In the genomic region with DNA sequence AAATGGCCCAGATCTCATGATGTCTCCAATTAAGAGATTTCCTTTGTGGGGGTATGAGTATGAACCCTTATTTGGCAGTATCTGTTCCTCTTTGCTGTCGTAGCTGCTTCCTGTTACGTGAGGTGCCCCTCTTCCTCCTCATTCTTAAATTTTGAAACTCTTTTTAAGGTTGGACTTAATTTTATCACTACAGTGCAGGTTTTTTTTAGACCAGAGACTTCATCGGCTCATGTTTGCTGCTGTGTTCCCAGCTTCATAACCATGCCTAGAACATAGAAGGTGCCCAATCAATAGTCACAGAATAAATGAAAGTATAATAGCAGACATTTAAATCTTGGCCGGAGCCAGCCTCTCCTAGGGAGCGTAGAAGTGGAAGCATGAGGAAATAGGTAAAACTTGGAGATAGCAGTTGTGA, we compare ENCODE assay signal across 9 cellular contexts. TPM values are rescaled to one million over a fixed set of nuclear protein-coding genes. Genes with fewer than 3 reads are reported as not detected.
A peak's percentile ranks its signal among the peaks of the same experiment; 100 is the strongest.
DNase-seq lines count a peak whose midpoint lies in the region; ATAC-seq and TF ChIP-seq lines count a peak whose summit lies in the region.
"Had no signal": no experiment of that assay in that cellular context is flagged by ENCODE, and none has a peak within 500 bp of the region (broad histone marks: within the 10 kb centered on the region; RNA-seq: fewer than 3 reads in every experiment).

No MANE protein-coding gene starts in this region.

- ATAC-seq in GM21515 (IDR thresholded peaks at IDR 0.05; ENCODE audit: unreplicated experiment): peak; percentile 49
- ATAC-seq: K562 had no signal

- TF ChIP-seq CTCF in GM12864 (IDR thresholded peaks at IDR 0.05; ENCODE audit: low read depth, low read length, missing control alignments) (no peak), KMS-11 (conservative IDR thresholded peaks at IDR 0.05; ENCODE audit: low read depth, low read length) (no peak), RWPE1 (conservative IDR thresholded peaks at IDR 0.05; ENCODE audit: low read depth) (no peak), testis (IDR thresholded peaks at IDR 0.05) (no peak)

- TF ChIP-seq POLR2A in testis (IDR thresholded peaks at IDR 0.05): no peak

- H3K4me1 ChIP-seq in KMS-11 (ENCODE audit: low read depth, poor library complexity, severe bottlenecking): peaks cover 30% of the 10 kb centered on the region
- peaks cover 18% of the 10 kb centered on the region for H3K4me1 ChIP-seq in effector memory CD4-positive, alpha-beta T cell (ENCODE audit: control insufficient read depth, insufficient read depth, low read length, poor library complexity, severe bottlenecking)
- peaks cover 4% of the 10 kb centered on the region for H3K4me1 ChIP-seq in testis

- H3K36me3 ChIP-seq in KMS-11 (ENCODE audit: insufficient read depth) (no peaks in the 10 kb centered on the region), testis (ENCODE audit: low read depth, missing control alignments) (no peaks in the 10 kb centered on the region)
- H3K36me3 ChIP-seq in effector memory CD4-positive, alpha-beta T cell (ENCODE audit: control insufficient read depth, insufficient read depth, low read length): no peaks in the 10 kb centered on the region

- H3K4me3 ChIP-seq in GM12864 (ENCODE audit: low read depth, low read length): peak overlapping the region; percentile 68
- no peak overlapping the region for H3K4me3 ChIP-seq in KMS-11 (IDR thresholded peaks at IDR 0.05; ENCODE audit: insufficient read depth, low read depth, low read length)
- H3K4me3 ChIP-seq in effector memory CD4-positive, alpha-beta T cell (ENCODE audit: insufficient read depth, low read depth, low read length, poor library complexity, severe bottlenecking): no peak overlapping the region
- no peak overlapping the region for H3K4me3 ChIP-seq in testis

- peaks cover 19% of the 10 kb centered on the region; the same call in 1 of the 2 replicates for H3K79me2 ChIP-seq in KMS-11 (ENCODE audit: insufficient read depth, low read depth)

- CTCF ChIA-PET in RWPE1 (lab: Yijun Ruan, JAX): no interaction called here

- peak overlapping the region; percentile 83; the same call in 1 of the 2 replicates for H3K4me2 ChIP-seq in KMS-11

- peak; percentile 62 for DNase-seq in GM12864 (ENCODE audit: low read depth)
- no peak for DNase-seq in effector memory CD4-positive, alpha-beta T cell
- no peak for DNase-seq in NCI-H1048 (lab: John Stamatoyannopoulos, UW)
- no peak for DNase-seq in RWPE1 (ENCODE audit: low spot score)
- DNase-seq in activated CD4-positive, alpha-beta T cell treated with anti-CD3 and anti-CD28 coated beads, Interleukin-2, amount 50 U/mL, for 4 hours: no peak
- no peak for DNase-seq in testis

- H3K27me3 ChIP-seq in KMS-11 (ENCODE audit: insufficient read depth, low read depth) (no peaks in the 10 kb centered on the region), testis (no peaks in the 10 kb centered on the region)
- no peaks in the 10 kb centered on the region for H3K27me3 ChIP-seq in effector memory CD4-positive, alpha-beta T cell (replicated peaks; ENCODE audit: control insufficient read depth, insufficient read depth, low read length, poor library complexity, severe bottlenecking)

- intact Hi-C loops in testis (cut with DNase I; ENCODE audit: low total_unique reads): no loop called here

- H4K20me1 ChIP-seq in KMS-11 (ENCODE audit: insufficient read depth): no peaks in the 10 kb centered on the region

- no peak overlapping the region for H2AFZ ChIP-seq in KMS-11 (ENCODE audit: low read depth)

- POLR2A ChIA-PET in RWPE1 (lab: Yijun Ruan, JAX; ENCODE audit: low non-redundant PET): no interaction called here

- H3K9ac ChIP-seq in KMS-11: no peak overlapping the region

- WGBS in testis, 2 donors: 70 to 72% methylated on average over 5 of the region's 5 CpGs

- no peak overlapping the region for H3K27ac ChIP-seq in KMS-11
- H3K27ac ChIP-seq in effector memory CD4-positive, alpha-beta T cell (ENCODE audit: insufficient read depth, low read length, poor library complexity, severe bottlenecking): peak overlapping the region; percentile 21
- no peak overlapping the region for H3K27ac ChIP-seq in RWPE1
- no peak overlapping the region for H3K27ac ChIP-seq in testis

- no peaks in the 10 kb centered on the region for H3K9me3 ChIP-seq in effector memory CD4-positive, alpha-beta T cell (ENCODE audit: control insufficient read depth, low read length)
- no peaks in the 10 kb centered on the region for H3K9me3 ChIP-seq in testis

RNA-seq across cellular contexts. Expression of gene MIOS, which starts 2.4 kb away (rescaled TPM):
- total RNA-seq in testis: 10 to 100 TPM; 51.3 to 66.0 TPM
- 35.9 TPM for polyA plus RNA-seq in testis (ENCODE audit: insufficient read depth, low read depth, low replicate concordance)

RNA-seq across cellular contexts. Expression of gene COL28A1, which starts 33.4 kb away (rescaled TPM):
- 1 to 10 TPM; 8.7 to 9.2 TPM for total RNA-seq in testis
- 4.0 TPM for polyA plus RNA-seq in testis (ENCODE audit: insufficient read depth, low read depth, low replicate concordance)
